ENCODE assay signal across 8 cellular contexts in genomic region chr18:65938592-65939372, GRCh38.
DNase-seq lines count a peak whose midpoint lies in the region; ATAC-seq and FAIRE-seq lines count a peak whose summit lies in the region.

No MANE protein-coding gene starts in this region.

- H3K27ac Mint-ChIP-seq in activated CD4-positive, alpha-beta T cell treated with anti-CD3 and anti-CD28 coated beads for 36 hours: no peak overlapping the region
- H3K27ac Mint-ChIP-seq in stimulated activated memory B cell treated with anti-CD40 and anti-IgM and Interleukin-4, amounts not matched to agents 10 μg/mL and 1 μg/mL and 100 μg/mL, for 72 hours: no peak overlapping the region
- H3K27ac Mint-ChIP-seq in naive thymus-derived CD4-positive, alpha-beta T cell: no peak overlapping the region

- ATAC-seq in activated CD4-positive, alpha-beta T cell treated with anti-CD3 and anti-CD28 coated beads for 36 hours: peak; percentile 47
- ATAC-seq in HG02981 (IDR thresholded peaks at IDR 0.05; ENCODE audit: unreplicated experiment): peak; percentile 89
- peak; percentile 47 for ATAC-seq in stimulated activated memory B cell treated with anti-CD40 and anti-IgM and Interleukin-4, amounts not matched to agents 10 μg/mL and 1 μg/mL and 100 μg/mL, for 72 hours
- no peak for ATAC-seq in naive thymus-derived CD4-positive, alpha-beta T cell

- no peaks in the 10 kb centered on the region for H3K4me1 ChIP-seq in naive thymus-derived CD4-positive, alpha-beta T cell (ENCODE audit: control insufficient read depth in 2 of 2, insufficient read depth in 2 of 2, low read length in 2 of 2)

- no peak overlapping the region for H3K4me3 Mint-ChIP-seq in activated CD4-positive, alpha-beta T cell treated with anti-CD3 and anti-CD28 coated beads for 36 hours
- no peak overlapping the region for H3K4me3 Mint-ChIP-seq in stimulated activated memory B cell treated with anti-CD40 and anti-IgM and Interleukin-4, amounts not matched to agents 10 μg/mL and 1 μg/mL and 100 μg/mL, for 72 hours
- no peak overlapping the region for H3K4me3 Mint-ChIP-seq in naive thymus-derived CD4-positive, alpha-beta T cell

- no peaks in the 10 kb centered on the region for H3K27me3 Mint-ChIP-seq in activated CD4-positive, alpha-beta T cell treated with anti-CD3 and anti-CD28 coated beads for 36 hours
- no peaks in the 10 kb centered on the region for H3K27me3 Mint-ChIP-seq in stimulated activated memory B cell treated with anti-CD40 and anti-IgM and Interleukin-4, amounts not matched to agents 10 μg/mL and 1 μg/mL and 100 μg/mL, for 72 hours
- H3K27me3 Mint-ChIP-seq in naive thymus-derived CD4-positive, alpha-beta T cell: no peaks in the 10 kb centered on the region

- H3K4me1 Mint-ChIP-seq in activated CD4-positive, alpha-beta T cell treated with anti-CD3 and anti-CD28 coated beads for 36 hours: no peaks in the 10 kb centered on the region
- H3K4me1 Mint-ChIP-seq in stimulated activated memory B cell treated with anti-CD40 and anti-IgM and Interleukin-4, amounts not matched to agents 10 μg/mL and 1 μg/mL and 100 μg/mL, for 72 hours: no peaks in the 10 kb centered on the region
- H3K4me1 Mint-ChIP-seq in naive thymus-derived CD4-positive, alpha-beta T cell: no peaks in the 10 kb centered on the region

- peak; percentile 42 for DNase-seq in activated CD4-positive, alpha-beta T cell treated with anti-CD3 and anti-CD28 coated beads for 36 hours
- DNase-seq in activated CD4-positive, alpha-beta T cell treated with anti-CD3 and anti-CD28 coated beads, Interleukin-2, amount 50 U/mL, for 1 hour: no peak
- peak; percentile 48 for DNase-seq in NCI-H460 (ENCODE audit: extremely low read depth, low read depth)
- no peak for DNase-seq in stimulated activated CD4-positive, alpha-beta T cell treated with anti-CD3 and anti-CD28 coated beads, Interleukin-4, amount 100 ng/mL, for 4 hours
- DNase-seq in naive thymus-derived CD4-positive, alpha-beta T cell: no peak

- no peak overlapping the region for H3K27ac ChIP-seq in naive thymus-derived CD4-positive, alpha-beta T cell (ENCODE audit: low read depth, low read length)

- no peak overlapping the region for H3K4me3 ChIP-seq in naive thymus-derived CD4-positive, alpha-beta T cell (ENCODE audit: low read length)

- POLR2A ChIA-PET in activated CD4-positive, alpha-beta T cell treated with anti-CD3 and anti-CD28 coated beads for 36 hours (lab: Charles Lee): no interaction called here
- POLR2A ChIA-PET in naive thymus-derived CD4-positive, alpha-beta T cell (lab: Charles Lee): no interaction called here

- peaks cover 12% of the 10 kb centered on the region for H3K9me3 Mint-ChIP-seq in activated CD4-positive, alpha-beta T cell treated with anti-CD3 and anti-CD28 coated beads for 36 hours (ENCODE audit: low read depth)
- H3K9me3 Mint-ChIP-seq in stimulated activated memory B cell treated with anti-CD40 and anti-IgM and Interleukin-4, amounts not matched to agents 10 μg/mL and 1 μg/mL and 100 μg/mL, for 72 hours: peaks cover 3% of the 10 kb centered on the region
- peaks cover 0 to 19% (median 2%) of the 10 kb centered on the region in 11 donors for H3K9me3 Mint-ChIP-seq in naive thymus-derived CD4-positive, alpha-beta T cell

- H3K36me3 Mint-ChIP-seq in activated CD4-positive, alpha-beta T cell treated with anti-CD3 and anti-CD28 coated beads for 36 hours (ENCODE audit: low read depth): no peaks in the 10 kb centered on the region
- H3K36me3 Mint-ChIP-seq in stimulated activated memory B cell treated with anti-CD40 and anti-IgM and Interleukin-4, amounts not matched to agents 10 μg/mL and 1 μg/mL and 100 μg/mL, for 72 hours: no peaks in the 10 kb centered on the region
- no peaks in the 10 kb centered on the region for H3K36me3 Mint-ChIP-seq in naive thymus-derived CD4-positive, alpha-beta T cell

- CTCF ChIA-PET in activated CD4-positive, alpha-beta T cell treated with anti-CD3 and anti-CD28 coated beads for 36 hours (lab: Charles Lee): interaction anchor here (0.7 kb wide), 1 partner anchor 396 kb away, joined by 3 read pairs; no protein-coding TSS in a partner anchor
- CTCF ChIA-PET in naive thymus-derived CD4-positive, alpha-beta T cell (lab: Charles Lee): no interaction called here

- H3K27me3 ChIP-seq in naive thymus-derived CD4-positive, alpha-beta T cell (ENCODE audit: control insufficient read depth in 2 of 2, insufficient read depth in 2 of 2, low read length in 2 of 2): no peaks in the 10 kb centered on the region

- no peaks in the 10 kb centered on the region for H3K36me3 ChIP-seq in naive thymus-derived CD4-positive, alpha-beta T cell (ENCODE audit: control insufficient read depth in 2 of 3, insufficient read depth in 3 of 3, low read length in 3 of 3)

- FAIRE-seq in colon (lab: Jason Lieb, UNC): peak; percentile 82

- intact Hi-C loops in activated CD4-positive, alpha-beta T cell treated with anti-CD3 and anti-CD28 coated beads for 36 hours (cut with DNase I, micrococcal nuclease): no loop called here
- intact Hi-C loops in naive thymus-derived CD4-positive, alpha-beta T cell (cut with micrococcal nuclease): no loop called here

- no peaks in the 10 kb centered on the region for H3K9me3 ChIP-seq in naive thymus-derived CD4-positive, alpha-beta T cell (ENCODE audit: control insufficient read depth in 2 of 3, low read length in 3 of 3)

Comparison
In these comparisons a context has a peak if more than half of its experiments do, and no peak if none do; other contexts are left out.
1. DNase-seq: peak in activated CD4-positive, alpha-beta T cell treated with anti-CD3 and anti-CD28 coated beads for 36 hours (single experiment) and NCI-H460 (single experiment); none in activated CD4-positive, alpha-beta T cell treated with anti-CD3 and anti-CD28 coated beads, Interleukin-2, amount 50 U/mL, for 1 hour (single experiment), stimulated activated CD4-positive, alpha-beta T cell treated with anti-CD3 and anti-CD28 coated beads, Interleukin-4, amount 100 ng/mL, for 4 hours (0 of 2) and naive thymus-derived CD4-positive, alpha-beta T cell (0 of 9).